ENCODE assay signal across 9 cellular contexts in genomic region chr1:107963009-107963408, GRCh38. TPM values are rescaled to one million over a fixed set of nuclear protein-coding genes. Genes with fewer than 3 reads are reported as not detected.
DNase-seq lines count a peak whose midpoint lies in the region; FAIRE-seq and TF ChIP-seq lines count a peak whose summit lies in the region.
"Had no signal": no experiment of that assay in that cellular context is flagged by ENCODE, and none has a peak within 500 bp of the region (broad histone marks: within the 10 kb centered on the region; RNA-seq: fewer than 3 reads in every experiment).

No MANE protein-coding gene starts in this region.

- peaks cover 3% of the 10 kb centered on the region for H3K27me3 Mint-ChIP-seq in activated CD4-positive, alpha-beta T cell treated with anti-CD3 and anti-CD28 coated beads, Interleukin-2, amount 10 ng/mL, durations not matched to agents 24 days and 14 days

- no peak for DNase-seq in activated CD4-positive, alpha-beta T cell treated with anti-CD3 and anti-CD28 coated beads, Interleukin-2, amount 10 ng/mL, durations not matched to agents 24 days and 14 days
- DNase-seq in activated CD4-positive, alpha-beta T cell treated with anti-CD3 and anti-CD28 coated beads for 48 hours: no peak
- no peak for DNase-seq in Peyer's patch
- no peak for DNase-seq in esophagus muscularis mucosa (ENCODE audit: extremely low spot score)
- no peak for DNase-seq in spleen
- DNase-seq in brain microvascular endothelial cell: no peak
- no peak for DNase-seq in GM19239 (ENCODE audit: insufficient read length, low spot score)
- DNase-seq in DMS79 (lab: John Stamatoyannopoulos, UW): no peak
- DNase-seq: PC-3 had no signal

- peaks cover 23% of the 10 kb centered on the region for H3K4me1 Mint-ChIP-seq in activated CD4-positive, alpha-beta T cell treated with anti-CD3 and anti-CD28 coated beads, Interleukin-2, amount 10 ng/mL, durations not matched to agents 24 days and 14 days

- H3K27ac ChIP-seq in Peyer's patch (peak overlapping the region; percentile 26 to 83 (median 68)), esophagus muscularis mucosa (replicated peaks in 1 of 4) (peak overlapping the region in 2 of 4 donors; percentile 9 to 53), spleen (peak overlapping the region; percentile 85 to 96 (median 93)), brain microvascular endothelial cell (no peak overlapping the region)

- no peaks in the 10 kb centered on the region for H3K27me3 ChIP-seq in Peyer's patch
- H3K27me3 ChIP-seq in esophagus muscularis mucosa: peaks cover 0 to 41% (median 4%) of the 10 kb centered on the region in 4 donors
- no peaks in the 10 kb centered on the region for H3K27me3 ChIP-seq in spleen (replicated peaks in 1 of 7)
- peaks cover 17% of the 10 kb centered on the region for H3K27me3 ChIP-seq in brain microvascular endothelial cell (replicated peaks)

- H3K27ac Mint-ChIP-seq in activated CD4-positive, alpha-beta T cell treated with anti-CD3 and anti-CD28 coated beads, Interleukin-2, amount 10 ng/mL, durations not matched to agents 24 days and 14 days: peak overlapping the region; percentile 59

- FAIRE-seq in GM19239 (lab: Jason Lieb, UNC): no peak

- no peaks in the 10 kb centered on the region for H3K36me3 ChIP-seq in Peyer's patch
- no peaks in the 10 kb centered on the region for H3K36me3 ChIP-seq in esophagus muscularis mucosa
- H3K36me3 ChIP-seq in spleen: no peaks in the 10 kb centered on the region
- no peaks in the 10 kb centered on the region for H3K36me3 ChIP-seq in brain microvascular endothelial cell (replicated peaks)

- TF ChIP-seq POLR2A in Peyer's patch (IDR thresholded peaks at IDR 0.05): no peak
- TF ChIP-seq POLR2A in esophagus muscularis mucosa (IDR thresholded peaks at IDR 0.05; ENCODE audit: low read depth): no peak
- no peak for TF ChIP-seq POLR2A in spleen (IDR thresholded peaks at IDR 0.05)

- H3K9me3 ChIP-seq in Peyer's patch: no peaks in the 10 kb centered on the region
- H3K9me3 ChIP-seq in esophagus muscularis mucosa: no peaks in the 10 kb centered on the region
- no peaks in the 10 kb centered on the region for H3K9me3 ChIP-seq in spleen

- H3K9me3 Mint-ChIP-seq in activated CD4-positive, alpha-beta T cell treated with anti-CD3 and anti-CD28 coated beads, Interleukin-2, amount 10 ng/mL, durations not matched to agents 24 days and 14 days: no peaks in the 10 kb centered on the region

- H3K4me3 ChIP-seq in Peyer's patch: peak overlapping the region; percentile 36 to 66 (median 58)
- H3K4me3 ChIP-seq in esophagus muscularis mucosa: peak overlapping the region in 3 of 4 donors; percentile 53 to 68 (median 54)
- H3K4me3 ChIP-seq in spleen: peak overlapping the region; percentile 61 to 99 (median 87)
- no peak overlapping the region for H3K4me3 ChIP-seq in brain microvascular endothelial cell (ENCODE audit: low read depth, low read length)

- in situ Hi-C loops in brain microvascular endothelial cell (cut with HindIII; ENCODE audit: low pct_ligation_motif_present, low sequenced_read_pairs): no loop called here

- TF ChIP-seq CTCF in Peyer's patch (IDR thresholded peaks at IDR 0.05) (no peak), esophagus muscularis mucosa (IDR thresholded peaks at IDR 0.05) (no peak), spleen (IDR thresholded peaks at IDR 0.05 in 8 of 11, conservative IDR thresholded peaks at IDR 0.05 in 3 of 11) (peak in 3 of 11 experiments; percentile 6 to 16 (median 10)), brain microvascular endothelial cell (IDR thresholded peaks at IDR 0.05; ENCODE audit: low read depth, low read length, missing control alignments) (no peak)

- H3K4me3 Mint-ChIP-seq in activated CD4-positive, alpha-beta T cell treated with anti-CD3 and anti-CD28 coated beads, Interleukin-2, amount 10 ng/mL, durations not matched to agents 24 days and 14 days: peak overlapping the region; percentile 91

- TF ChIP-seq EP300 in esophagus muscularis mucosa (IDR thresholded peaks at IDR 0.05): no peak

- H3K4me1 ChIP-seq in Peyer's patch (peaks cover 0 to 23% (median 3%) of the 10 kb centered on the region in 4 donors), esophagus muscularis mucosa (peaks cover 8 to 27% (median 26%) of the 10 kb centered on the region in 4 donors), spleen (peaks cover 17 to 78% (median 32%) of the 10 kb centered on the region in 6 donors)

- WGBS in esophagus muscularis mucosa: 55% methylated on average over 5 of the region's 5 CpGs
- 4 to 7% (median 5%) methylated on average over 5 of the region's 5 CpGs for WGBS in spleen, 5 donors

- H3K36me3 Mint-ChIP-seq in activated CD4-positive, alpha-beta T cell treated with anti-CD3 and anti-CD28 coated beads, Interleukin-2, amount 10 ng/mL, durations not matched to agents 24 days and 14 days (ENCODE audit: low read depth): peaks cover 2% of the 10 kb centered on the region

- intact Hi-C loops in activated CD4-positive, alpha-beta T cell treated with anti-CD3 and anti-CD28 coated beads, Interleukin-2, amount 10 ng/mL, durations not matched to agents 24 days and 14 days (cut with micrococcal nuclease): loop anchor here (1.0 to 10.0 kb wide), 7 partner anchors 13 to 592 kb away; no protein-coding TSS in a partner anchor
- intact Hi-C loops in esophagus muscularis mucosa (cut with DNase I) (no loop called here), spleen (cut with DNase I; ENCODE audit: low total_unique reads) (loop anchor here (10.0 kb wide), 2 partner anchors 162 to 178 kb away; no protein-coding TSS in a partner anchor)

RNA-seq across cellular contexts. Expression of gene VAV3, which starts 2.0 kb away (rescaled TPM):
- 5.5 TPM in 2 replicates for total RNA-seq in activated CD4-positive, alpha-beta T cell treated with anti-CD3 and anti-CD28 coated beads, Interleukin-2, amount 10 ng/mL, durations not matched to agents 24 days and 14 days
- total RNA-seq in Peyer's patch (10 to 100 TPM; 32.1 to 60.9 (median 41.5) TPM), esophagus muscularis mucosa (1 to 10 TPM; 1.9 to 5.8 (median 3.0) TPM), spleen (10 to 100 TPM; 28.2 to 63.0 (median 50.0) TPM)
- polyA plus RNA-seq in spleen: 10 to 100 TPM; 10.5 to 13.8 (median 13.1) TPM
